1 cellular context compared by ENCODE assay signal in the genomic region with DNA sequence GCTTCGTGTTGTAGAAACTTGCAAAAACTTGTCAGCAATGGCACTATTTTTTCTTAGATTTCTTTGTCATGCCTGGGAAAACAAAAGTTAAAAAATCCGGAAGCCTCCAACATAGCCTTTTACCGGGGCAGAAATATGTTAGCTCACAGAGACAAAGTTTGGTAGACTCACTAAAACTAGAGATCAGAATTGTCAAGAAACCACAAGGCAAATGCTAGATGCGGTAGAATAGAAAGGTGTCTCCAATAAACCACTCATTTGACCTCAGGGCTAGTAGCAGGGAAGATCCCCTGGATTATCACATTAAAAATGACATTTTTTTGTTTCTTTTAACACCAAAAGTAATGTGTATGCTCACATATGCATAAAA.
TF ChIP-seq lines count a peak whose summit lies in the region.

No MANE protein-coding gene starts in this region.

TF ChIP-seq in H1, 55 proteins besides CTCF, POLR2A, EP300 and RAD21 (continued from another document):
- TF ChIP-seq TAF1 (IDR thresholded peaks at IDR 0.05; ENCODE audit: low read depth, low read length) (no peak), JUND (IDR thresholded peaks at IDR 0.05; ENCODE audit: low read length) (no peak), JUN (IDR thresholded peaks at IDR 0.05; ENCODE audit: low read depth, low read length) (no peak)
